ENCODE assay signal across 30 cellular contexts in genomic region chr15:75360856-75361255, GRCh38.
"Had no signal": no experiment of that assay in that cellular context is flagged by ENCODE, and none has a peak within 500 bp of the region (broad histone marks: within the 10 kb centered on the region; RNA-seq: fewer than 3 reads in every experiment).

No MANE protein-coding gene starts in this region.

- H3K4me3 ChIP-seq: ascending aorta, cardiac muscle cell, coronary artery, dorsolateral prefrontal cortex, right lobe of liver, thoracic aorta had no signal

- H3K9me3 Mint-ChIP-seq: activated CD4-positive, alpha-beta memory T cell treated with anti-CD3 and anti-CD28 coated beads for 36 hours; activated CD4-positive, alpha-beta T cell treated with anti-CD3 and anti-CD28 coated beads, Interleukin-2, amount 10 ng/mL, durations not matched to agents 24 days and 14 days; activated naive CD4-positive, alpha-beta T cell treated with anti-CD3 and anti-CD28 coated beads, Interleukin-2, amount 50 U/mL, for 24 hours; activated T-helper 1 cell treated with anti-CD3 and anti-CD28 coated beads, Interleukin-12 subunit alpha, Interleukin-12 subunit beta, Interleukin-2, Interleukin-4 antibody, amounts not matched to agents 30 ng/mL and 10 ng/mL and 1 ng/mL, durations not matched to agents 14 hours and 24 hours and 36 hours; brain; immature natural killer cell; naive thymus-derived CD8-positive, alpha-beta T cell; stimulated activated naive CD8-positive, alpha-beta T cell treated with anti-CD3 and anti-CD28 coated beads, Interleukin-15, Interleukin-2, amounts not matched to agents 100 ng/mL and 50 ng/mL, for 24 hours; T-helper 1 cell treated with Interleukin-12 subunit alpha and Interleukin-12 subunit beta and Interleukin-4 antibody, amounts not matched to agents 30 μg/mL and 1 μg/mL, for 36 hours had no signal

- H3K9me3 ChIP-seq: ascending aorta, neutrophil, right lobe of liver, SK-N-SH, thoracic aorta had no signal

- H3K4me1 ChIP-seq: ascending aorta, right lobe of liver had no signal

- H3K4me3 Mint-ChIP-seq: activated CD4-positive, alpha-beta memory T cell treated with anti-CD3 and anti-CD28 coated beads for 36 hours; activated CD4-positive, alpha-beta T cell treated with anti-CD3 and anti-CD28 coated beads, Interleukin-2, amount 10 ng/mL, durations not matched to agents 24 days and 14 days; activated CD8-positive, alpha-beta memory T cell treated with anti-CD3 and anti-CD28 coated beads, Interleukin-2, amount 10 ng/mL, durations not matched to agents 7 days and 5 days; activated naive CD4-positive, alpha-beta T cell treated with anti-CD3 and anti-CD28 coated beads, Interleukin-2, amount 50 U/mL, for 24 hours; activated T-helper 1 cell treated with anti-CD3 and anti-CD28 coated beads, Interleukin-12 subunit alpha, Interleukin-12 subunit beta, Interleukin-2, Interleukin-4 antibody, amounts not matched to agents 30 ng/mL and 10 ng/mL and 1 ng/mL, durations not matched to agents 14 hours and 24 hours and 36 hours; brain; immature natural killer cell; stimulated activated naive CD8-positive, alpha-beta T cell treated with anti-CD3 and anti-CD28 coated beads, Interleukin-15, Interleukin-2, amounts not matched to agents 100 ng/mL and 50 ng/mL, for 24 hours; T-helper 1 cell treated with Interleukin-12 subunit alpha and Interleukin-12 subunit beta and Interleukin-4 antibody, amounts not matched to agents 30 μg/mL and 1 μg/mL, for 36 hours had no signal

- H3K27ac ChIP-seq: ascending aorta, cardiac muscle cell, coronary artery, neutrophil, right lobe of liver, thoracic aorta, WERI-Rb-1 had no signal

- H3K27ac Mint-ChIP-seq: activated CD4-positive, alpha-beta memory T cell treated with anti-CD3 and anti-CD28 coated beads for 36 hours; activated CD4-positive, alpha-beta T cell treated with anti-CD3 and anti-CD28 coated beads, Interleukin-2, amount 10 ng/mL, durations not matched to agents 24 days and 14 days; activated naive CD4-positive, alpha-beta T cell treated with anti-CD3 and anti-CD28 coated beads, Interleukin-2, amount 50 U/mL, for 24 hours; brain; stimulated activated naive CD8-positive, alpha-beta T cell treated with anti-CD3 and anti-CD28 coated beads, Interleukin-15, Interleukin-2, amounts not matched to agents 100 ng/mL and 50 ng/mL, for 24 hours had no signal

- H3K4me1 Mint-ChIP-seq: activated CD8-positive, alpha-beta memory T cell treated with anti-CD3 and anti-CD28 coated beads, Interleukin-2, amount 10 ng/mL, durations not matched to agents 7 days and 5 days; activated naive CD4-positive, alpha-beta T cell treated with anti-CD3 and anti-CD28 coated beads, Interleukin-2, amount 50 U/mL, for 24 hours; brain; immature natural killer cell had no signal

- DNase-seq: activated CD4-positive, alpha-beta memory T cell treated with anti-CD3 and anti-CD28 coated beads for 36 hours; activated CD4-positive, alpha-beta T cell treated with anti-CD3 and anti-CD28 coated beads, Interleukin-2, amount 10 ng/mL, durations not matched to agents 24 days and 14 days; activated CD4-positive, CD25-positive, alpha-beta regulatory T cell treated with anti-CD3 and anti-CD28 coated beads, Interleukin-2, amount 50 U/mL, for 72 hours; activated CD8-positive, alpha-beta memory T cell treated with anti-CD3 and anti-CD28 coated beads, Interleukin-2, amount 10 ng/mL, durations not matched to agents 7 days and 5 days; activated gamma-delta T cell; activated T-cell treated with anti-CD3 and anti-CD28 coated beads for 4 hours; effector memory CD4-positive, alpha-beta T cell; erythroblast; hippocampal formation; immature natural killer cell; naive thymus-derived CD8-positive, alpha-beta T cell; right lobe of liver; SK-N-SH; stimulated activated CD4-positive, alpha-beta T cell treated with anti-CD3 and anti-CD28 coated beads, Interleukin-2, amount 100 ng/mL, for 48 hours; SW 1271; T1000; trophoblast cell; WERI-Rb-1 had no signal

- H3K27me3 Mint-ChIP-seq: activated CD4-positive, alpha-beta memory T cell treated with anti-CD3 and anti-CD28 coated beads for 36 hours; activated CD4-positive, alpha-beta T cell treated with anti-CD3 and anti-CD28 coated beads, Interleukin-2, amount 10 ng/mL, durations not matched to agents 24 days and 14 days; activated CD8-positive, alpha-beta memory T cell treated with anti-CD3 and anti-CD28 coated beads, Interleukin-2, amount 10 ng/mL, durations not matched to agents 7 days and 5 days; activated naive CD4-positive, alpha-beta T cell treated with anti-CD3 and anti-CD28 coated beads, Interleukin-2, amount 50 U/mL, for 24 hours; brain; naive thymus-derived CD8-positive, alpha-beta T cell; progenitor cell of endocrine pancreas; stimulated activated naive CD8-positive, alpha-beta T cell treated with anti-CD3 and anti-CD28 coated beads, Interleukin-15, Interleukin-2, amounts not matched to agents 100 ng/mL and 50 ng/mL, for 24 hours had no signal

- ATAC-seq: activated CD8-positive, alpha-beta memory T cell treated with anti-CD3 and anti-CD28 coated beads, Interleukin-2, amount 10 ng/mL, durations not matched to agents 7 days and 5 days; naive thymus-derived CD8-positive, alpha-beta T cell; right lobe of liver had no signal

- H3K9ac ChIP-seq: SK-N-SH had no signal

- H3K4me2 ChIP-seq: SK-N-SH had no signal

- H3K27me3 ChIP-seq: ascending aorta, cardiac muscle cell, dorsolateral prefrontal cortex, neutrophil, right lobe of liver had no signal
